Comparison of ENCODE assay signal across 1 cellular context in the genomic region with DNA sequence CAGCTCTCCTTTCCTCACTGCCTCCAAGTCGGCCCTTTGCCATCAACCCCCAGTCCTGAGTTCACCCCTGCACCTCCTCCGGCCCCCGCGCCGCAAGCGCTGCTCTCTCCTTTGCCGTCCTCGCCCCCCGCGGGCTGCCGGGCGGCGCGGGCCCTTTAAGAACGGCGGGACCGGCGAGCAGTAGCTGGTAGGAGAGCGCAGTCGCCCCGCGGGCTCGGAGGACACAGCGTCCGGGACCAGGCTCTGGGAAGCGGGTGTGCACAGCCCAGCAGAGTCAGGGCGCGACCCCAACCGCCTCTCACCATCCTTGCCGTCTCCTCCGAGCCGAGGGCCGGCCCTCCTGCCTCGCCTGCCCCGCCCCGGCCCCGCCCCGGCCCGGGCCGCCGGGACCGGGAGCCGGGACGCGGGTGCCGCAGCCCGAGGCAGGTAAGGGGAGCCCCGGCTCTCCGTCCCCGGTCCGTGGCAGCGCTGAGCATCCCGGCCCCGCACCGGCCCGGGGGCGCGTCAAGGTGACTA.
TF ChIP-seq lines count a peak whose summit lies in the region.

A gene (plus strand): TSS at position 198 of the 516 bp plus-strand sequence. CDS start 914 bp downstream, outside the sequence.

TF ChIP-seq in Ishikawa, 13 proteins besides CTCF, POLR2A, EP300 and RAD21 (continued from another document):
- TF ChIP-seq FOXM1 (IDR thresholded peaks at IDR 0.05; ENCODE audit: borderline replicate concordance, low read depth) (no peak), ZBTB7A (IDR thresholded peaks at IDR 0.05; ENCODE audit: low read depth) (0 out of 2 replicates have a peak, but pooled peaks have one; percentile 9), YY1 (IDR thresholded peaks at IDR 0.05; ENCODE audit: low read depth) (no peak), TEAD4 (IDR thresholded peaks at IDR 0.05) (no peak)
